ENCODE assay signal across 8 cellular contexts in the genomic region with DNA sequence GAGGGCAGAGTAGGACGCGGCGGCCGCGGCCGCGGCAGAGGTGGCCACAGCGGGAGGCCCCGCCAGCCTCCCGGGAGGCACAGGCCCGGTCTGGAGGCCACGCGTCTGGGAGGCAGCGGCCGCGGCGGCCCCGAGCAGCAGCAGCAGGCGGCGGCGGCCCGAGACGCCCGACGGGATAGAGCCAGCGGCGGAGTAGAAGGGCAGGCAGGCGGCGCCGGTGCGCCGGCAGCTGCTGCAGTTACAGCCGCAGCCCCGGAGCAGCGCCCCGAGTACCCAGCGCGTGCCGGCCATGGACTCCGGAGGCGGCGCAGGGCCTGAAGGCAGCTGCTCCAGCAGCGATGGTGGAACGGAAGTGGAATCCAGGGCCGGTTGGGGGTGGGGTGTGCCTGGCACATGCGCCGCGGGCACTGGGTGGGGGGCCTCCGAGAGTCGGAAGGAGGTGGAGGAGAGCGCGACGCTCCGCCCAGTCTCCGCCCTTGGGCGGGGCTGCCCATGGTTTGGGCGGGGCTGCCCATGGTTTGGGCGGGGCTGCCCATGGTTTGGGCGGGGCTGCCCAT. TPM values are rescaled to one million over a fixed set of nuclear protein-coding genes. Genes with fewer than 3 reads are reported as not detected.
DNase-seq lines count a peak whose midpoint lies in the region; ATAC-seq and TF ChIP-seq lines count a peak whose summit lies in the region.

A gene with protein sequence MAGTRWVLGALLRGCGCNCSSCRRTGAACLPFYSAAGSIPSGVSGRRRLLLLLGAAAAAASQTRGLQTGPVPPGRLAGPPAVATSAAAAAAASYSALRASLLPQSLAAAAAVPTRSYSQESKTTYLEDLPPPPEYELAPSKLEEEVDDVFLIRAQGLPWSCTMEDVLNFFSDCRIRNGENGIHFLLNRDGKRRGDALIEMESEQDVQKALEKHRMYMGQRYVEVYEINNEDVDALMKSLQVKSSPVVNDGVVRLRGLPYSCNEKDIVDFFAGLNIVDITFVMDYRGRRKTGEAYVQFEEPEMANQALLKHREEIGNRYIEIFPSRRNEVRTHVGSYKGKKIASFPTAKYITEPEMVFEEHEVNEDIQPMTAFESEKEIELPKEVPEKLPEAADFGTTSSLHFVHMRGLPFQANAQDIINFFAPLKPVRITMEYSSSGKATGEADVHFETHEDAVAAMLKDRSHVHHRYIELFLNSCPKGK (minus strand): TSS at position 354 of the 557 bp plus-strand sequence. CDS start 63 bp downstream, at position 291.

- H3K79me2 ChIP-seq in GM23338 (replicated peaks; ENCODE audit: insufficient read depth) (peaks cover 48% of the 10 kb centered on the region), neural cell (replicated peaks; ENCODE audit: insufficient read depth, low read length) (peaks cover 32% of the 10 kb centered on the region)

- H3K9me3 Mint-ChIP-seq in GM23338, result no peaks in the 10 kb centered on the region
- H3K9me3 Mint-ChIP-seq in stimulated activated naive CD8-positive, alpha-beta T cell treated with anti-CD3 and anti-CD28 coated beads, Interleukin-15, amount 100 ng/mL, for 72 hours, result no peaks in the 10 kb centered on the region

- H3K27me3 ChIP-seq in GM23338 (ENCODE audit: insufficient read depth) (no peaks in the 10 kb centered on the region), neural cell (ENCODE audit: insufficient read depth, low read depth, low read length) (no peaks in the 10 kb centered on the region)

- peak within 1 kb of the TSS; percentile 85 for H3K4me3 ChIP-seq in GM23338
- H3K4me3 ChIP-seq in neural cell (ENCODE audit: low read length), result peak within 1 kb of the TSS; percentile 98

- TF ChIP-seq CTCF in GM23338 (conservative IDR thresholded peaks at IDR 0.05; ENCODE audit: low read depth in 2 of 2), result no peak; a peak in 1 of 4 replicates
- peak; percentile 46 for TF ChIP-seq CTCF in neural cell (IDR thresholded peaks at IDR 0.05; ENCODE audit: poor library complexity, severe bottlenecking)

- peaks cover 4% of the 10 kb centered on the region for H3K27me3 Mint-ChIP-seq in GM23338 (ENCODE audit: insufficient read depth, low read depth, poor library complexity)
- no peaks in the 10 kb centered on the region for H3K27me3 Mint-ChIP-seq in stimulated activated naive CD8-positive, alpha-beta T cell treated with anti-CD3 and anti-CD28 coated beads, Interleukin-15, amount 100 ng/mL, for 72 hours

- TF ChIP-seq RAD21 in neural cell (conservative IDR thresholded peaks at IDR 0.05), result no peak

- peak; percentile 87 for ATAC-seq in GM23338
- ATAC-seq in stimulated activated naive CD8-positive, alpha-beta T cell treated with anti-CD3 and anti-CD28 coated beads, Interleukin-15, amount 100 ng/mL, for 72 hours, result peak; percentile 86

- no peaks in the 10 kb centered on the region; the same call in 1 of the 2 replicates for H3K9me2 ChIP-seq in GM23338 (ENCODE audit: insufficient read depth)
- no peaks in the 10 kb centered on the region for H3K9me2 ChIP-seq in neural cell (ENCODE audit: insufficient read depth, low read length)

- peaks cover 22% of the 10 kb centered on the region for H3K36me3 Mint-ChIP-seq in GM23338 (ENCODE audit: low read depth)

- peaks cover 5% of the 10 kb centered on the region for H3K36me3 ChIP-seq in ES-I3 (ENCODE audit: insufficient read depth, low read length)
- peaks cover 9% of the 10 kb centered on the region; the same call in 1 of the 2 replicates for H3K36me3 ChIP-seq in GM23338 (ENCODE audit: insufficient read depth)
- no peaks in the 10 kb centered on the region for H3K36me3 ChIP-seq in neural cell (ENCODE audit: insufficient read depth, low read length)

- H2AFZ ChIP-seq in GM23338, result peak within 1 kb of the TSS; percentile 56
- H2AFZ ChIP-seq in neural cell (ENCODE audit: low read depth, low read length), result peak within 1 kb of the TSS; percentile 90

- peak; percentile 44 for TF ChIP-seq EP300 in neural cell (conservative IDR thresholded peaks at IDR 0.05; ENCODE audit: poor library complexity, severe bottlenecking)

- peak within 1 kb of the TSS; percentile 90 for H3K4me2 ChIP-seq in GM23338
- peak within 1 kb of the TSS; percentile 94 for H3K4me2 ChIP-seq in neural cell (ENCODE audit: low read length)

- H3K27ac Mint-ChIP-seq in GM23338, result peak within 1 kb of the TSS; percentile 97
- H3K27ac Mint-ChIP-seq in stimulated activated naive CD8-positive, alpha-beta T cell treated with anti-CD3 and anti-CD28 coated beads, Interleukin-15, amount 100 ng/mL, for 72 hours, result peak within 1 kb of the TSS; percentile 98

- no peaks in the 10 kb centered on the region for H3F3A ChIP-seq in GM23338 (replicated peaks; ENCODE audit: low read depth)
- H3F3A ChIP-seq in neural cell (ENCODE audit: insufficient read depth, low read length, poor library complexity, severe bottlenecking), result no peaks in the 10 kb centered on the region

- H3K27ac ChIP-seq in GM23338 (ENCODE audit: low read depth) (peak within 1 kb of the TSS; percentile 83; the same call in 1 of the 2 replicates), neural cell (ENCODE audit: low read length) (peak within 1 kb of the TSS; percentile 91)

- DNase-seq in GM23338 (ENCODE audit: low spot score) (peak; percentile 95), LHCN-M2 (ENCODE audit: low read depth) (peak; percentile 92), SHP77 (lab: John Stamatoyannopoulos, UW) (peak; percentile 73 to 91), fibroblast of the conjunctiva (ENCODE audit: low read depth) (peak; percentile 88)
- DNase-seq in activated effector memory CD4-positive, alpha-beta T cell treated with Interleukin-2 at 50 U/mL for 16 hours, result peak; percentile 92
- peak; percentile 93 for DNase-seq in stimulated activated naive CD8-positive, alpha-beta T cell treated with anti-CD3 and anti-CD28 coated beads, Interleukin-15, amount 100 ng/mL, for 72 hours

- peaks cover 10% of the 10 kb centered on the region for H3K4me1 ChIP-seq in ES-I3 (ENCODE audit: insufficient read depth, low read length)
- peaks cover 23% of the 10 kb centered on the region for H3K4me1 ChIP-seq in GM23338 (ENCODE audit: insufficient read depth)

- H4K20me1 ChIP-seq in GM23338 (replicated peaks; ENCODE audit: insufficient read depth) (peaks cover 30% of the 10 kb centered on the region), neural cell (ENCODE audit: insufficient read depth) (no peaks in the 10 kb centered on the region)

- peaks cover 16% of the 10 kb centered on the region for H3K4me1 Mint-ChIP-seq in GM23338
- H3K4me1 Mint-ChIP-seq in stimulated activated naive CD8-positive, alpha-beta T cell treated with anti-CD3 and anti-CD28 coated beads, Interleukin-15, amount 100 ng/mL, for 72 hours, result peaks cover 61% of the 10 kb centered on the region

- H3K4me3 Mint-ChIP-seq in GM23338, result peak within 1 kb of the TSS; percentile 97
- peak within 1 kb of the TSS; percentile 97 to 98 for H3K4me3 Mint-ChIP-seq in stimulated activated naive CD8-positive, alpha-beta T cell treated with anti-CD3 and anti-CD28 coated beads, Interleukin-15, amount 100 ng/mL, for 72 hours

- H3K9ac ChIP-seq in ES-I3 (ENCODE audit: low read depth, low read length), result peak within 1 kb of the TSS; percentile 81
- H3K9ac ChIP-seq in neural cell (ENCODE audit: low read length), result peak within 1 kb of the TSS; percentile 88

- H3K9me3 ChIP-seq in ES-I3 (ENCODE audit: control insufficient read depth, insufficient read depth, low read length) (no peaks in the 10 kb centered on the region), neural cell (ENCODE audit: low read length) (no peaks in the 10 kb centered on the region)

TF ChIP-seq in GM23338, 12 proteins besides CTCF, POLR2A, EP300 and RAD21:
- TF ChIP-seq CREB1 (CRISPR knock-in tag; IDR thresholded peaks at IDR 0.05; ENCODE audit: low read depth) (0 out of 2 replicates have a peak, but pooled peaks have one; percentile 11), POLR2AphosphoS5 (IDR thresholded peaks at IDR 0.05; ENCODE audit: low read depth) (peak; percentile 94), STAT1 (IDR thresholded peaks at IDR 0.05; ENCODE audit: unreplicated experiment) (no peak)
- TF ChIP-seq, protein P1, sequence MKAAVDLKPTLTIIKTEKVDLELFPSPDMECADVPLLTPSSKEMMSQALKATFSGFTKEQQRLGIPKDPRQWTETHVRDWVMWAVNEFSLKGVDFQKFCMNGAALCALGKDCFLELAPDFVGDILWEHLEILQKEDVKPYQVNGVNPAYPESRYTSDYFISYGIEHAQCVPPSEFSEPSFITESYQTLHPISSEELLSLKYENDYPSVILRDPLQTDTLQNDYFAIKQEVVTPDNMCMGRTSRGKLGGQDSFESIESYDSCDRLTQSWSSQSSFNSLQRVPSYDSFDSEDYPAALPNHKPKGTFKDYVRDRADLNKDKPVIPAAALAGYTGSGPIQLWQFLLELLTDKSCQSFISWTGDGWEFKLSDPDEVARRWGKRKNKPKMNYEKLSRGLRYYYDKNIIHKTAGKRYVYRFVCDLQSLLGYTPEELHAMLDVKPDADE (IDR thresholded peaks at IDR 0.05), result peak; percentile 56

TF ChIP-seq in neural cell, 6 proteins besides CTCF, POLR2A, EP300 and RAD21 (continues in another document):
- peak; percentile 78 for TF ChIP-seq TAF1 (IDR thresholded peaks at IDR 0.05; ENCODE audit: low read depth)
- peak; percentile 93 for TF ChIP-seq POLR2AphosphoS5 (IDR thresholded peaks at IDR 0.05)

RNA-seq across cellular contexts. Expression of the gene that starts here (rescaled TPM):
- 101 and 108 TPM in 2 replicates for total RNA-seq in GM23338 (2014; rRNA removed; shearing (Covaris generic))
- polyA plus RNA-seq in GM23338 (2016; fragmentation: Nextera tagmentation; extraction: Ambion mirVana) (71.1 and 77.3 TPM in 2 replicates), neural cell (83.3 and 85.5 TPM in 2 replicates)
- 111 and 113 TPM in 2 replicates for total RNA-seq in LHCN-M2 (2014; rRNA removed)
- 63.0 TPM for polyA plus RNA-seq in LHCN-M2 (2012)
- polyA minus RNA-seq in neural cell, result 88.9 and 102 TPM in 2 replicates

Comparison
In these comparisons a context has a peak if more than half of its experiments do, and no peak if none do; other contexts are left out.
1. Peak in every context shown above with its lines: DNase-seq, ATAC-seq, H3K4me3 ChIP-seq and H3K27ac ChIP-seq.